In genomic region chrX:129337264-129337663, GRCh38 we compare ENCODE assay signal across 8 cellular contexts.
DNase-seq lines count a peak whose midpoint lies in the region; TF ChIP-seq lines count a peak whose summit lies in the region.
"Not testable (repeated sequence)": the region's sequence is repeated elsewhere in the genome, so short reads cannot be mapped to it uniquely, and the experiment has no call there.

No MANE protein-coding gene starts in this region.

- H3K56ac ChIP-seq in mesendoderm (ENCODE audit: low read length), result peak overlapping the region; percentile 74

- H3K4me3 Mint-ChIP-seq in endodermal cell (peak overlapping the region; percentile 86), neural crest cell (peak overlapping the region; percentile 94)

- not testable (repeated sequence) for H4K8ac ChIP-seq in mesendoderm (ENCODE audit: low read depth, low read length)

- peak overlapping the region; percentile 96 for H3K27ac Mint-ChIP-seq in endodermal cell
- peak overlapping the region; percentile 98 for H3K27ac Mint-ChIP-seq in neural crest cell (ENCODE audit: unreplicated experiment)

- H4K20me1 ChIP-seq in smooth muscle cell (ENCODE audit: low read depth), result not testable (repeated sequence)

- peak overlapping the region; percentile 37 for H2AFZ ChIP-seq in smooth muscle cell (ENCODE audit: low read depth)

- H3K4me2 ChIP-seq in mesendoderm (ENCODE audit: low read length), result not testable (repeated sequence)
- peak overlapping the region; percentile 75 for H3K4me2 ChIP-seq in smooth muscle cell

- H2BK5ac ChIP-seq in mesendoderm (ENCODE audit: low read length), result not testable (repeated sequence)

- not testable (repeated sequence) for H2BK15ac ChIP-seq in mesendoderm (replicated peaks; ENCODE audit: low read depth)

- H3K9me3 Mint-ChIP-seq in endodermal cell (peaks cover 49% of the 10 kb centered on the region), neural crest cell (peaks cover 15% of the 10 kb centered on the region)

- not testable (repeated sequence) for H3K9me3 ChIP-seq in NT2/D1 (ENCODE audit: insufficient read depth, low read length); endodermal cell (ENCODE audit: control insufficient read depth, low read length); iPS-15b (ENCODE audit: control insufficient read depth, insufficient read depth, low read length); smooth muscle cell (replicated peaks; ENCODE audit: low read depth)

- H3K79me2 ChIP-seq in mesendoderm (ENCODE audit: control insufficient read depth, insufficient read depth, low read length); smooth muscle cell (ENCODE audit: low read depth): not testable (repeated sequence)

- H3K36me3 Mint-ChIP-seq in endodermal cell (ENCODE audit: low read depth) (peaks cover 26% of the 10 kb centered on the region), neural crest cell (ENCODE audit: low read depth) (peaks cover 45% of the 10 kb centered on the region)

- not testable (repeated sequence) for H3K27me3 ChIP-seq in NT2/D1 (ENCODE audit: insufficient read depth, insufficient read length); endodermal cell (ENCODE audit: control insufficient read depth, insufficient read depth, low read length, poor library complexity, severe bottlenecking); iPS-15b (ENCODE audit: control insufficient read depth, insufficient read depth, low read length); mesendoderm (ENCODE audit: insufficient read depth, low read length, poor library complexity); smooth muscle cell (ENCODE audit: low read depth)

- not testable (repeated sequence) for H2BK120ac ChIP-seq in mesendoderm (ENCODE audit: low read depth, low read length)

- not testable (repeated sequence) for H3F3A ChIP-seq in smooth muscle cell (ENCODE audit: low read depth)

- WGBS in endodermal cell (ENCODE audit: insufficient coverage in 1 of 2, insufficient read length in 1 of 2), 2 experiments, result 33 to 61% methylated on average over 6 to 15 of the region's 16 CpGs
- WGBS in mesendoderm (ENCODE audit: extremely low coverage, insufficient coverage, low lambda C conversion rate), result no CpG with 5 or more reads among the region's 16 CpGs
- 22% methylated on average over 16 of the region's 16 CpGs for WGBS in smooth muscle cell (ENCODE audit: low lambda C conversion rate)

- H3K79me1 ChIP-seq in mesendoderm (ENCODE audit: low read length), result not testable (repeated sequence)

- H3K4me3 ChIP-seq in NT2/D1 (ENCODE audit: insufficient read length, low read depth), result peak overlapping the region; percentile 34
- H3K4me3 ChIP-seq in endodermal cell (ENCODE audit: low read length); mesendoderm (ENCODE audit: low read length): not testable (repeated sequence)
- H3K4me3 ChIP-seq in iPS-15b (ENCODE audit: low read depth, low read length), result peak overlapping the region; percentile 66
- peak overlapping the region; percentile 52 for H3K4me3 ChIP-seq in smooth muscle cell

- peak; percentile 12 for TF ChIP-seq CTCF in endodermal cell (conservative IDR thresholded peaks at IDR 0.05)
- TF ChIP-seq CTCF in neural crest cell (conservative IDR thresholded peaks at IDR 0.05); smooth muscle cell (IDR thresholded peaks at IDR 0.05; ENCODE audit: borderline replicate concordance, insufficient read depth, poor library complexity, severe bottlenecking): not testable (repeated sequence)

- not testable (repeated sequence) for H3K4me1 ChIP-seq in NT2/D1 (ENCODE audit: insufficient read depth, insufficient read length); endodermal cell (ENCODE audit: control insufficient read depth, insufficient read depth, low read length); iPS-15b (ENCODE audit: control insufficient read depth, insufficient read depth, low read length); mesendoderm (ENCODE audit: control insufficient read depth, low read depth, low read length); smooth muscle cell (ENCODE audit: low read depth)

- DNase-seq in ELF-1 (ENCODE audit: low read depth, low spot score) (peak; percentile 78), HT-29 (ENCODE audit: low spot score) (peak; percentile 31), endodermal cell (peak; percentile 70), mesendoderm (peak; percentile 62), neural crest cell (ENCODE audit: low read depth, low spot score) (peak; percentile 22)
- DNase-seq in NT2/D1 (ENCODE audit: low read depth, low spot score); smooth muscle cell (lab: John Stamatoyannopoulos, UW; ENCODE audit: unreplicated experiment): not testable (repeated sequence)

- H4K5ac ChIP-seq in mesendoderm (ENCODE audit: low read length), result not testable (repeated sequence)

- not testable (repeated sequence) for H3K4me1 Mint-ChIP-seq in endodermal cell
- H3K4me1 Mint-ChIP-seq in neural crest cell, result peaks cover 12% of the 10 kb centered on the region

- H3K18ac ChIP-seq in mesendoderm (ENCODE audit: low read length), result not testable (repeated sequence)

- H3K27me3 Mint-ChIP-seq in endodermal cell (ENCODE audit: insufficient read depth), result peaks cover 41% of the 10 kb centered on the region
- not testable (repeated sequence) for H3K27me3 Mint-ChIP-seq in neural crest cell (ENCODE audit: low read depth)

- H3K23ac ChIP-seq in mesendoderm (ENCODE audit: low read length), result not testable (repeated sequence)

- H3K4ac ChIP-seq in mesendoderm (ENCODE audit: low read depth, low read length), result not testable (repeated sequence)

- not testable (repeated sequence) for H3K9ac ChIP-seq in NT2/D1 (ENCODE audit: insufficient read length, low read depth); endodermal cell (ENCODE audit: extremely low read depth, low read length, poor library complexity, severe bottlenecking); mesendoderm (ENCODE audit: low read length); smooth muscle cell (ENCODE audit: low read depth)
- H3K9ac ChIP-seq in iPS-15b (ENCODE audit: low read depth, low read length), result peak overlapping the region; percentile 41

- H3K36me3 ChIP-seq in NT2/D1 (ENCODE audit: insufficient read depth, insufficient read length, low read length); endodermal cell (ENCODE audit: control insufficient read depth, insufficient read depth, low read length); iPS-15b (ENCODE audit: control insufficient read depth, insufficient read depth, low read length); mesendoderm (ENCODE audit: control insufficient read depth, insufficient read depth, low read length); smooth muscle cell (ENCODE audit: low read depth): not testable (repeated sequence)

- H3K27ac ChIP-seq in endodermal cell (ENCODE audit: low read depth, low read length); mesendoderm (ENCODE audit: low read depth, low read length); smooth muscle cell (ENCODE audit: low read depth): not testable (repeated sequence)

- H2AK5ac ChIP-seq in mesendoderm (ENCODE audit: low read length), result not testable (repeated sequence)
